8 cellular contexts compared by ENCODE assay signal in genomic region chr14:22871200-22871961, GRCh38. TPM values are rescaled to one million over a fixed set of nuclear protein-coding genes. Genes with fewer than 3 reads are reported as not detected.
DNase-seq lines count a peak whose midpoint lies in the region; ATAC-seq and TF ChIP-seq lines count a peak whose summit lies in the region.

A gene with protein sequence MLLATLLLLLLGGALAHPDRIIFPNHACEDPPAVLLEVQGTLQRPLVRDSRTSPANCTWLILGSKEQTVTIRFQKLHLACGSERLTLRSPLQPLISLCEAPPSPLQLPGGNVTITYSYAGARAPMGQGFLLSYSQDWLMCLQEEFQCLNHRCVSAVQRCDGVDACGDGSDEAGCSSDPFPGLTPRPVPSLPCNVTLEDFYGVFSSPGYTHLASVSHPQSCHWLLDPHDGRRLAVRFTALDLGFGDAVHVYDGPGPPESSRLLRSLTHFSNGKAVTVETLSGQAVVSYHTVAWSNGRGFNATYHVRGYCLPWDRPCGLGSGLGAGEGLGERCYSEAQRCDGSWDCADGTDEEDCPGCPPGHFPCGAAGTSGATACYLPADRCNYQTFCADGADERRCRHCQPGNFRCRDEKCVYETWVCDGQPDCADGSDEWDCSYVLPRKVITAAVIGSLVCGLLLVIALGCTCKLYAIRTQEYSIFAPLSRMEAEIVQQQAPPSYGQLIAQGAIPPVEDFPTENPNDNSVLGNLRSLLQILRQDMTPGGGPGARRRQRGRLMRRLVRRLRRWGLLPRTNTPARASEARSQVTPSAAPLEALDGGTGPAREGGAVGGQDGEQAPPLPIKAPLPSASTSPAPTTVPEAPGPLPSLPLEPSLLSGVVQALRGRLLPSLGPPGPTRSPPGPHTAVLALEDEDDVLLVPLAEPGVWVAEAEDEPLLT (plus strand): TSS chr14:22871740. CDS start chr14:22872304, 564 bp downstream.

- peak within 1 kb of the TSS; percentile 93 to 98 (median 94) for H3K4me3 Mint-ChIP-seq in CD8-positive, alpha-beta memory T cell
- H3K4me3 Mint-ChIP-seq in activated CD8-positive, alpha-beta memory T cell treated with anti-CD3 and anti-CD28 coated beads, Interleukin-2, amount 10 ng/mL, durations not matched to agents 7 days and 5 days: peak within 1 kb of the TSS; percentile 88
- peak within 1 kb of the TSS; percentile 93 for H3K4me3 Mint-ChIP-seq in mesothelial cell of epicardium

- peaks cover 24% of the 10 kb centered on the region for H3K4me1 ChIP-seq in CD8-positive, alpha-beta memory T cell (ENCODE audit: insufficient read depth, low read length)

- no peak for TF ChIP-seq CTCF in mesothelial cell of epicardium (IDR thresholded peaks at IDR 0.05; ENCODE audit: unreplicated experiment)

- H3K36me3 Mint-ChIP-seq in CD8-positive, alpha-beta memory T cell: peaks cover 0 to 41% (median 11%) of the 10 kb centered on the region in 3 donors
- peaks cover 19% of the 10 kb centered on the region for H3K36me3 Mint-ChIP-seq in activated CD8-positive, alpha-beta memory T cell treated with anti-CD3 and anti-CD28 coated beads, Interleukin-2, amount 10 ng/mL, durations not matched to agents 7 days and 5 days
- H3K36me3 Mint-ChIP-seq in mesothelial cell of epicardium: peaks cover 15% of the 10 kb centered on the region

- ATAC-seq in GM19463 (IDR thresholded peaks at IDR 0.05; ENCODE audit: unreplicated experiment): peak; percentile 81
- ATAC-seq in activated CD8-positive, alpha-beta memory T cell treated with anti-CD3 and anti-CD28 coated beads, Interleukin-2, amount 10 ng/mL, durations not matched to agents 7 days and 5 days: peak; percentile 89

- H3K27me3 ChIP-seq in CD8-positive, alpha-beta memory T cell (ENCODE audit: insufficient read depth, low read length, poor library complexity, severe bottlenecking): no peaks in the 10 kb centered on the region

- H3K9me3 ChIP-seq in CD8-positive, alpha-beta memory T cell (ENCODE audit: low read length): no peaks in the 10 kb centered on the region

- in situ Hi-C loops in endometrial microvascular endothelial cells (cut with HindIII; ENCODE audit: inconsistent ontology term, low pct_unique_long_range_greater_than_20kb, low sequenced_read_pairs): no loop called here

- H3K27me3 Mint-ChIP-seq in CD8-positive, alpha-beta memory T cell: no peaks in the 10 kb centered on the region
- no peaks in the 10 kb centered on the region for H3K27me3 Mint-ChIP-seq in activated CD8-positive, alpha-beta memory T cell treated with anti-CD3 and anti-CD28 coated beads, Interleukin-2, amount 10 ng/mL, durations not matched to agents 7 days and 5 days
- no peaks in the 10 kb centered on the region for H3K27me3 Mint-ChIP-seq in mesothelial cell of epicardium (ENCODE audit: low read depth)

- peak; percentile 70 to 84 (median 75) for DNase-seq in CD8-positive, alpha-beta memory T cell
- DNase-seq in HK-2 (ENCODE audit: unreplicated experiment): peak; percentile 85
- peak; percentile 84 for DNase-seq in NOMO-1 treated with DMSO at 0.1 percent for 48 hours (lab: John Stamatoyannopoulos, UW; ENCODE audit: unreplicated experiment)
- peak; percentile 92 for DNase-seq in activated CD8-positive, alpha-beta memory T cell treated with anti-CD3 and anti-CD28 coated beads, Interleukin-2, amount 10 ng/mL, durations not matched to agents 7 days and 5 days
- DNase-seq in mesothelial cell of epicardium (ENCODE audit: low spot score in 2 of 2, unreplicated experiment in 2 of 2): peak in 1 of 2 experiments; percentile 64
- DNase-seq in stimulated activated CD8-positive, alpha-beta memory T cell treated with anti-CD3 and anti-CD28 coated beads, Interleukin-2, amount 100 ng/mL, for 1 hour (ENCODE audit: low read depth in 2 of 2): peak; percentile 44 to 64

- peak within 1 kb of the TSS; percentile 84 for H3K4me3 ChIP-seq in CD8-positive, alpha-beta memory T cell (ENCODE audit: low read length)

- peak within 1 kb of the TSS; percentile 89 for H3K27ac ChIP-seq in CD8-positive, alpha-beta memory T cell (ENCODE audit: low read depth, low read length)

- H3K27ac Mint-ChIP-seq in CD8-positive, alpha-beta memory T cell: peak within 1 kb of the TSS; percentile 84 to 99 (median 98)
- peak within 1 kb of the TSS; percentile 98 for H3K27ac Mint-ChIP-seq in activated CD8-positive, alpha-beta memory T cell treated with anti-CD3 and anti-CD28 coated beads, Interleukin-2, amount 10 ng/mL, durations not matched to agents 7 days and 5 days
- peak within 1 kb of the TSS; percentile 100 for H3K27ac Mint-ChIP-seq in mesothelial cell of epicardium

- peaks cover 27% of the 10 kb centered on the region for H3K36me3 ChIP-seq in CD8-positive, alpha-beta memory T cell (ENCODE audit: insufficient read depth, low read length)

- POLR2A ChIA-PET in CD8-positive, alpha-beta memory T cell (lab: Charles Lee): interaction anchor here (0.6 to 2.7 kb wide), 14 partner anchors 11 to 331 kb away, joined by 3 to 17 read pairs (median 3); partner anchors contain the start of genes ACIN1, C14orf119, RBM23 and REM2

- peaks cover 30 to 39% (median 33%) of the 10 kb centered on the region in 3 donors for H3K4me1 Mint-ChIP-seq in CD8-positive, alpha-beta memory T cell
- H3K4me1 Mint-ChIP-seq in activated CD8-positive, alpha-beta memory T cell treated with anti-CD3 and anti-CD28 coated beads, Interleukin-2, amount 10 ng/mL, durations not matched to agents 7 days and 5 days: peaks cover 32% of the 10 kb centered on the region
- peaks cover 18% of the 10 kb centered on the region for H3K4me1 Mint-ChIP-seq in mesothelial cell of epicardium

- CTCF ChIA-PET in CD8-positive, alpha-beta memory T cell (lab: Charles Lee): interaction anchor here (0.8 to 6.9 kb wide), 17 partner anchors 10 to 315 kb away, joined by 3 to 110 read pairs (median 6); partner anchors contain the start of genes ACIN1, C14orf119, HAUS4 and REM2
- CTCF ChIA-PET in activated CD8-positive, alpha-beta memory T cell treated with anti-CD3 and anti-CD28 coated beads, Interleukin-2, amount 10 ng/mL, durations not matched to agents 7 days and 5 days (lab: Charles Lee): interaction anchor here (0.6 to 5.6 kb wide), 20 partner anchors 11 to 361 kb away, joined by 3 to 126 read pairs (median 8); partner anchors contain the start of genes OXA1L, PRMT5, RBM23 and REM2

- no peaks in the 10 kb centered on the region for H3K9me3 Mint-ChIP-seq in CD8-positive, alpha-beta memory T cell
- no peaks in the 10 kb centered on the region for H3K9me3 Mint-ChIP-seq in activated CD8-positive, alpha-beta memory T cell treated with anti-CD3 and anti-CD28 coated beads, Interleukin-2, amount 10 ng/mL, durations not matched to agents 7 days and 5 days (ENCODE audit: low read depth)
- no peaks in the 10 kb centered on the region for H3K9me3 Mint-ChIP-seq in mesothelial cell of epicardium

RNA-seq across cellular contexts. Expression of the gene that starts here (rescaled TPM):
- 10 to 100 TPM; 33.4 to 38.1 TPM for total RNA-seq in CD8-positive, alpha-beta memory T cell
- polyA plus RNA-seq in CD8-positive, alpha-beta memory T cell: 105 TPM
- 10 to 100 TPM; 59.0 to 60.1 TPM for total RNA-seq in activated CD8-positive, alpha-beta memory T cell treated with anti-CD3 and anti-CD28 coated beads, Interleukin-2, amount 10 ng/mL, durations not matched to agents 7 days and 5 days
- total RNA-seq in endometrial microvascular endothelial cells (ENCODE audit: inconsistent ontology term): 136 TPM
- 38.6 to 40.4 TPM (median 39.8 TPM) in 3 replicates for total RNA-seq in mesothelial cell of epicardium
